Comparison of ENCODE assay signal across 10 cellular contexts in the genomic region with DNA sequence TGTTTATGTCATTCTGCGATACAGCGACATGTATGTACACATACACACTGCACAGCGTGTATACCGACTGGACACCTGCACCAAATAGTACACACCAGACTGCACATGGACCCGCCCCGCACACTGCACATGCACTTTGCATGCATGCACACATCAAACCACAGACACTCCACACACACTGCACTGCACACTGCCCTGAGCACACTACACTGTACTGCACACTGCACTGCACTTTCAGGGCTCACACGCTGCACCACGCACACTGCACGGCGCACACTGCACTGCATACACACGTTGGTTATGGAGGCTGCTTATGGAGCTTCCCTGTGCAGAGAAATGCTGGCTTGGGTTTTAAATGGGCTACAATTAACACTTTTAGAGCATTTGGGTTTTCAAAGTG. TPM values are rescaled to one million over a fixed set of nuclear protein-coding genes. Genes with fewer than 3 reads are reported as not detected.
DNase-seq lines count a peak whose midpoint lies in the region; TF ChIP-seq lines count a peak whose summit lies in the region.
"Had no signal": no experiment of that assay in that cellular context is flagged by ENCODE, and none has a peak within 500 bp of the region (broad histone marks: within the 10 kb centered on the region; RNA-seq: fewer than 3 reads in every experiment).

No MANE protein-coding gene starts in this region.

- peak overlapping the region; percentile 55 for H3K4me3 ChIP-seq in HUES48 (ENCODE audit: low read depth, low read length)
- peak overlapping the region; percentile 83 for H3K4me3 ChIP-seq in choroid plexus epithelial cell (ENCODE audit: low read depth, low read length)
- peak overlapping the region in 1 of 2 donors; percentile 43 for H3K4me3 ChIP-seq in muscle layer of colon (ENCODE audit: low read depth in 1 of 2, low read length in 2 of 2)

- no peak overlapping the region for H3K9ac ChIP-seq in HUES48 (ENCODE audit: low read depth, low read length)
- H3K9ac ChIP-seq in muscle layer of colon (ENCODE audit: low read length), result no peak overlapping the region

- no peaks in the 10 kb centered on the region; the same call in 1 of the 2 replicates for H3K36me3 ChIP-seq in HUES48 (ENCODE audit: control insufficient read depth, insufficient read depth, low read length)
- H3K36me3 ChIP-seq in muscle layer of colon (ENCODE audit: insufficient read depth, low read length), result no peaks in the 10 kb centered on the region

- H3K27me3 ChIP-seq in HUES48 (ENCODE audit: control insufficient read depth, insufficient read depth, low read length) (peaks cover 42% of the 10 kb centered on the region), muscle layer of colon (ENCODE audit: control insufficient read depth in 1 of 2, insufficient read depth in 2 of 2, low read length in 2 of 2) (peaks cover 16 to 27% of the 10 kb centered on the region in 2 donors)

- H3K9me3 ChIP-seq in HUES48 (ENCODE audit: control insufficient read depth, insufficient read depth, low read length) (no peaks in the 10 kb centered on the region), muscle layer of colon (ENCODE audit: low read length) (no peaks in the 10 kb centered on the region)

- TF ChIP-seq CTCF in choroid plexus epithelial cell (conservative IDR thresholded peaks at IDR 0.05; ENCODE audit: low read depth, low read length), result no peak

- H3K27ac ChIP-seq in HUES48 (ENCODE audit: low read depth, low read length) (no peak overlapping the region), muscle layer of colon (ENCODE audit: low read depth, low read length) (peak overlapping the region; percentile 36)

- peak; percentile 18 for DNase-seq in 8988T
- no peak for DNase-seq in choroid plexus epithelial cell (ENCODE audit: low read depth)
- DNase-seq in NCI-H510A treated with DMSO at 0.1 percent for 48 hours (lab: John Stamatoyannopoulos, UW), result no peak
- DNase-seq in NCI-H2227 (lab: John Stamatoyannopoulos, UW; ENCODE audit: unreplicated experiment), result no peak
- DNase-seq in NCI-H748 (lab: John Stamatoyannopoulos, UW; ENCODE audit: unreplicated experiment), result no peak
- DNase-seq in cerebellum (ENCODE audit: low spot score), result no peak
- DNase-seq: CD4-positive, alpha-beta T cell; erythroblast had no signal

- H3K4me1 ChIP-seq in HUES48 (ENCODE audit: control insufficient read depth, insufficient read depth, low read length), result peaks cover 47% of the 10 kb centered on the region
- peaks cover 14% of the 10 kb centered on the region for H3K4me1 ChIP-seq in muscle layer of colon (ENCODE audit: insufficient read depth, low read length)

RNA-seq across cellular contexts. Expression of a gene that starts 1.6 kb away (rescaled TPM):
- total RNA-seq in cerebellum, result 5.7 TPM
